ENCODE assay signal across 8 cellular contexts in the genomic region with DNA sequence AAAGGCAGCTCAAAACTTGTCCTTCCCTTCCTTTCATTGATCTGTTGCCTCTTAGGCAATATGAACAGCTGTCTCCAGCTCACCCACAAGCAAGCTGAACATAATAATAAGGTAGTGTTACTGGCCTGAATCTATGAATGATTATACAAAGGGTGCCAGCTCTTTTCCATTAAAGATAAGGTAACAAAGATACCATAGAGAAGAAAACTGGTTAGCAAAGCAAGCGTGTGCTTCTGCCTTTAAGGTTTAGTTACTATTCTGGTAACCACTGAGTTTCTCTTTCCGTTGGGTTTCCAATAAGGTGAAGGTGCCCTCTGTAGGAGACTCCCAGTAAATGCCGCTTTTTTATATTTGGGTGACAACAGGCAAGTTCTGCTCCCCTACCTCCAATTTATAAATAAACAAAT. TPM values are rescaled to one million over a fixed set of nuclear protein-coding genes. Genes with fewer than 3 reads are reported as not detected.
DNase-seq lines count a peak whose midpoint lies in the region; ATAC-seq, FAIRE-seq and TF ChIP-seq lines count a peak whose summit lies in the region.

No MANE protein-coding gene starts in this region.

- dilution Hi-C loops in endothelial cell of umbilical vein (cut with MboI; ENCODE audit: extremely low pct_ligation_motif_present, low sequenced_read_pairs): no loop called here

- H3K4me2 ChIP-seq in OCI-LY3 (ENCODE audit: low read length): peak overlapping the region; percentile 78
- H3K4me2 ChIP-seq in endothelial cell of umbilical vein (ENCODE audit: insufficient read depth, low read length): peak overlapping the region; percentile 52

- no peak overlapping the region for H3K27ac ChIP-seq in OCI-LY3 (ENCODE audit: low read length)
- H3K27ac ChIP-seq in endothelial cell of umbilical vein (ENCODE audit: insufficient read depth, low read depth, low read length): no peak overlapping the region
- no peak overlapping the region for H3K27ac ChIP-seq in neutrophil

- H3K36me3 ChIP-seq in OCI-LY3 (replicated peaks; ENCODE audit: low read depth, low read length) (no peaks in the 10 kb centered on the region), endothelial cell of umbilical vein (ENCODE audit: control insufficient read depth in 2 of 2, extremely low read depth in 1 of 2, insufficient read depth in 2 of 2, low read length in 2 of 2) (no peaks in the 10 kb centered on the region), neutrophil (no peaks in the 10 kb centered on the region)

- TF ChIP-seq POLR2A in endothelial cell of umbilical vein (IDR thresholded peaks at IDR 0.05; ENCODE audit: low read depth, low read length): no peak

- H2AFZ ChIP-seq in OCI-LY3 (ENCODE audit: low read depth, low read length) (peak overlapping the region; percentile 96), endothelial cell of umbilical vein (ENCODE audit: low read depth, low read length) (peak overlapping the region; percentile 66)

- CTCF ChIA-PET in endothelial cell of umbilical vein (lab: Charles Lee): interaction anchor here (0.5 to 6.5 kb wide), 59 partner anchors 9 to 1268 kb away, joined by 3 to 76 read pairs (median 3); a partner anchor contains a TSS

- peak; percentile 83 for FAIRE-seq in endothelial cell of umbilical vein (lab: Jason Lieb, UNC)

- intact Hi-C loops in endothelial cell of umbilical vein (cut with micrococcal nuclease): loop anchor here (1.0 to 2.0 kb wide), 4 partner anchors 559 to 1266 kb away; no protein-coding TSS in a partner anchor

- H3K79me2 ChIP-seq in OCI-LY3 (ENCODE audit: low read length) (no peaks in the 10 kb centered on the region), endothelial cell of umbilical vein (ENCODE audit: control insufficient read depth, insufficient read depth, low read length) (no peaks in the 10 kb centered on the region)

- H3K4me1 ChIP-seq in OCI-LY3 (ENCODE audit: low read length) (peaks cover 3% of the 10 kb centered on the region; the same call in 1 of the 2 replicates), endothelial cell of umbilical vein (ENCODE audit: control insufficient read depth, extremely low read depth, insufficient read depth, low read length) (no peaks in the 10 kb centered on the region), neutrophil (ENCODE audit: control insufficient read depth in 1 of 2, insufficient read depth in 1 of 2, low read depth in 1 of 2, low read length in 1 of 2) (peaks cover 12 to 14% of the 10 kb centered on the region in 2 experiments)

- no peak overlapping the region for H3K4me3 ChIP-seq in GM12865 (ENCODE audit: low read depth, low read length)
- H3K4me3 ChIP-seq in OCI-LY3 (ENCODE audit: low read length): peak overlapping the region; percentile 45; the same call in 1 of the 2 replicates
- no peak overlapping the region for H3K4me3 ChIP-seq in endothelial cell of umbilical vein (replicated peaks in 1 of 3; ENCODE audit: insufficient read depth in 1 of 3, low read depth in 1 of 3, low read length in 3 of 3)
- no peak overlapping the region for H3K4me3 ChIP-seq in neutrophil (ENCODE audit: low read depth in 1 of 2, low read length in 1 of 2)

- H3K27me3 ChIP-seq in OCI-LY3 (ENCODE audit: low read depth, low read length) (no peaks in the 10 kb centered on the region), endothelial cell of umbilical vein (ENCODE audit: control insufficient read depth in 2 of 2, insufficient read depth in 2 of 2, low read length in 2 of 2) (no peaks in the 10 kb centered on the region), neutrophil (no peaks in the 10 kb centered on the region)

- peaks cover 3% of the 10 kb centered on the region for H3K9me1 ChIP-seq in endothelial cell of umbilical vein (replicated peaks; ENCODE audit: control insufficient read depth, extremely low read depth, insufficient read depth, low read length)

- H3K9me3 ChIP-seq in OCI-LY3 (ENCODE audit: insufficient read depth, low read length) (no peaks in the 10 kb centered on the region), endothelial cell of umbilical vein (replicated peaks; ENCODE audit: control insufficient read depth, insufficient read depth, low read length) (no peaks in the 10 kb centered on the region), neutrophil (no peaks in the 10 kb centered on the region)

- H4K20me1 ChIP-seq in OCI-LY3 (ENCODE audit: insufficient read depth, low read length) (no peaks in the 10 kb centered on the region), endothelial cell of umbilical vein (replicated peaks; ENCODE audit: control insufficient read depth, extremely low read depth, insufficient read depth, low read length) (no peaks in the 10 kb centered on the region)

- peak; percentile 94 for ATAC-seq in GM21528 (IDR thresholded peaks at IDR 0.05; ENCODE audit: low FRiP score, unreplicated experiment)
- peak; percentile 91 for ATAC-seq in HG03575 (IDR thresholded peaks at IDR 0.05; ENCODE audit: extremely low read depth, insufficient number of reproducible peaks, low FRiP score, unreplicated experiment)

- peak; percentile 59 for TF ChIP-seq CTCF in GM12865 (IDR thresholded peaks at IDR 0.05; ENCODE audit: insufficient read depth, low read depth, low read length, missing control alignments)
- peak; percentile 84 for TF ChIP-seq CTCF in OCI-LY3 (IDR thresholded peaks at IDR 0.05; ENCODE audit: low read depth, low read length)
- TF ChIP-seq CTCF in endothelial cell of umbilical vein (IDR thresholded peaks at IDR 0.05; ENCODE audit: extremely low read depth in 1 of 2, insufficient read depth in 1 of 2, low read depth in 1 of 2, low read length in 2 of 2): peak; percentile 39 to 61
- peak; percentile 52 for TF ChIP-seq CTCF in neutrophil (IDR thresholded peaks at IDR 0.05)

- peak overlapping the region; percentile 23; the same call in 1 of the 2 replicates for H3K9ac ChIP-seq in OCI-LY3 (ENCODE audit: low read length)
- H3K9ac ChIP-seq in endothelial cell of umbilical vein (replicated peaks; ENCODE audit: extremely low read depth, insufficient read depth, low read length): no peak overlapping the region

- no TSS peak for BruUV-seq in endothelial cell of umbilical vein (replicated peaks; lab: Mats Ljungman, UMichigan)

- POLR2A ChIA-PET in endothelial cell of umbilical vein (lab: Charles Lee): no interaction called here

- peak; percentile 68 for DNase-seq in GM12865 (ENCODE audit: low read depth)
- DNase-seq in endothelial cell of umbilical vein (ENCODE audit: low read depth, low spot score): peak; percentile 75
- no peak for DNase-seq in NK-92 (lab: John Stamatoyannopoulos, UW; ENCODE audit: unreplicated experiment)
- no peak for DNase-seq in stimulated activated CD4-positive, alpha-beta T cell treated with anti-CD3 and anti-CD28 coated beads, Interleukin-4, amount 100 ng/mL, for 1 hour

TF ChIP-seq in endothelial cell of umbilical vein, 7 proteins besides CTCF, POLR2A, EP300 and RAD21:
- TF ChIP-seq FOS (IDR thresholded peaks at IDR 0.05; ENCODE audit: borderline replicate concordance, insufficient read depth, low read length): no peak
- TF ChIP-seq EZH2 (IDR thresholded peaks at IDR 0.05; ENCODE audit: borderline replicate concordance, low read depth, low read length, severe bottlenecking): no peak
- no peak for TF ChIP-seq JUN (IDR thresholded peaks at IDR 0.05; ENCODE audit: borderline replicate concordance, insufficient read depth, insufficient read length, low read depth)

RNA-seq across cellular contexts. Expression of a gene that starts 12.1 kb away (rescaled TPM):
- 24.0 and 28.3 TPM in 2 replicates for total RNA-seq in endothelial cell of umbilical vein
- polyA plus RNA-seq in endothelial cell of umbilical vein: 8.3 and 8.6 TPM in 2 replicates
- 5.9 and 6.4 TPM in 2 replicates for polyA plus RNA-seq in endothelial cell of umbilical vein (2011; cell fraction: cytosol; rRNA removed)
- polyA plus RNA-seq in endothelial cell of umbilical vein (2011; cell fraction: nucleus; rRNA removed): 11.7 and 13.7 TPM in 2 replicates
- 3.0 and 3.5 TPM in 2 replicates for polyA plus RNA-seq in endothelial cell of umbilical vein (2012)
- 27.3 and 27.8 TPM in 2 replicates for polyA minus RNA-seq in endothelial cell of umbilical vein
- polyA minus RNA-seq in endothelial cell of umbilical vein (2011; cell fraction: cytosol; rRNA and poly(A)+ RNA removed): not detected
- polyA minus RNA-seq in endothelial cell of umbilical vein (2011; cell fraction: nucleus; rRNA and poly(A)+ RNA removed): 48.8 and 64.5 TPM in 2 replicates

Comparison
In these comparisons a context has a peak if more than half of its experiments do, and no peak if none do; other contexts are left out.
1. DNase-seq: peak in GM12865 (single experiment) and endothelial cell of umbilical vein (single experiment); none in NK-92 (single experiment) and stimulated activated CD4-positive, alpha-beta T cell treated with anti-CD3 and anti-CD28 coated beads, Interleukin-4, amount 100 ng/mL, for 1 hour (single experiment).
2. Peak in every context shown above with its lines, with median percentiles within 50 percentile points of each other: CTCF ChIP-seq.